14 cellular contexts compared by ENCODE assay signal in the genomic region with DNA sequence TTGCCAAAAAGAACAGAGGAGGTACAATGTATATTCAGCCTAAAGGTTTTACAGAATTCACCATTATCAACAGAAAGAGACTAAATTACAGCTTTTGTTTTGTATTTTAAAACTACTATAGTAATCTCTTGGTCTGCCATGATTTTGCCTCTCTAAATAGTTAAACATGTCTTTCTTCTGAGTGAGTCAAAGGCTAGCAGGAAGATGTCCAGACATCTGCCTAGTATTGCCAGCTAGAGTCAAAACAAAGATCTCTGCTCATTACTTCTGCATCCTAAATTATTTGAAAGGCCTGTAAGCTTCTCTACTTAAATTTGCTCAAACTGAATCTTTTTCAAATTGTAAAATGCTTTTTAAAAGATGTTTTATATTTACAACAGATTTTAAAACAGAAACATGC. TPM values are rescaled to one million over a fixed set of nuclear protein-coding genes. Genes with fewer than 3 reads are reported as not detected.
A peak's percentile ranks its signal among the peaks of the same experiment; 100 is the strongest.
DNase-seq lines count a peak whose midpoint lies in the region; TF ChIP-seq lines count a peak whose summit lies in the region.
"Had no signal": no experiment of that assay in that cellular context is flagged by ENCODE, and none has a peak within 500 bp of the region (broad histone marks: within the 10 kb centered on the region; RNA-seq: fewer than 3 reads in every experiment).

No MANE protein-coding gene starts in this region.

- intact Hi-C loops in PC-9 (cut with micrococcal nuclease; ENCODE audit: unreplicated experiment), result no loop called here

- H4K91ac ChIP-seq in mesenchymal stem cell (ENCODE audit: low read length), result no peak overlapping the region

- H3K36me3 ChIP-seq in PC-9 (ENCODE audit: low read depth) (peaks cover 95% of the 10 kb centered on the region), mesenchymal stem cell (ENCODE audit: control insufficient read depth in 1 of 2, insufficient read depth in 2 of 2, low read depth in 1 of 2, low read length in 2 of 2) (peaks cover 6 to 65% of the 10 kb centered on the region in 2 experiments)

- no peak for TF ChIP-seq CTCF in PC-9 (conservative IDR thresholded peaks at IDR 0.05)
- TF ChIP-seq CTCF in chondrocyte (IDR thresholded peaks at IDR 0.05), result no peak
- TF ChIP-seq CTCF in GM10266 (IDR thresholded peaks at IDR 0.05; ENCODE audit: control insufficient read depth, insufficient read depth, low read depth, missing control alignments), result no peak

- H3K4me3 Mint-ChIP-seq in T-helper 1 cell treated with Interleukin-12 subunit alpha and Interleukin-12 subunit beta and Interleukin-4 antibody, amounts not matched to agents 30 μg/mL and 1 μg/mL, for 36 hours, result no peak overlapping the region
- H3K4me3 Mint-ChIP-seq in chondrocyte (ENCODE audit: unreplicated experiment), result no peak overlapping the region

- H2BK120ac ChIP-seq in mesenchymal stem cell (ENCODE audit: low read depth, low read length), result no peak overlapping the region

- no peaks in the 10 kb centered on the region for H3K27me3 Mint-ChIP-seq in T-helper 1 cell treated with Interleukin-12 subunit alpha and Interleukin-12 subunit beta and Interleukin-4 antibody, amounts not matched to agents 30 μg/mL and 1 μg/mL, for 36 hours (ENCODE audit: low read depth)
- no peaks in the 10 kb centered on the region for H3K27me3 Mint-ChIP-seq in chondrocyte (ENCODE audit: low read depth)

- POLR2A ChIA-PET in PC-9 (lab: Charles Lee; ENCODE audit: unreplicated experiment), result no interaction called here

- no peaks in the 10 kb centered on the region; the same call in 1 of the 2 replicates for H4K20me1 ChIP-seq in PC-9 (ENCODE audit: insufficient read depth)

- H3K27me3 ChIP-seq in PC-9 (ENCODE audit: insufficient read depth, low read depth) (no peaks in the 10 kb centered on the region), mesenchymal stem cell (ENCODE audit: control insufficient read depth in 1 of 2, insufficient read depth in 1 of 2, low read length in 2 of 2) (no peaks in the 10 kb centered on the region)
- H3K27me3 ChIP-seq: pancreas, upper lobe of left lung had no signal

- H2BK15ac ChIP-seq in mesenchymal stem cell (ENCODE audit: low read depth, poor library complexity, severe bottlenecking), result no peak overlapping the region

- no peaks in the 10 kb centered on the region for H3K9me2 ChIP-seq in PC-9 (ENCODE audit: insufficient read depth)

- peak overlapping the region; percentile 21; the same call in 1 of the 2 replicates for H3K27ac ChIP-seq in PC-9
- H3K27ac ChIP-seq in mesenchymal stem cell (ENCODE audit: low read length, poor library complexity, severe bottlenecking), result peak overlapping the region; percentile 52
- H3K27ac ChIP-seq: 22Rv1, pancreas had no signal

- peaks cover 66% of the 10 kb centered on the region for H3K79me2 ChIP-seq in PC-9 (ENCODE audit: low read depth)

- peak overlapping the region; percentile 46 for H3K9ac ChIP-seq in mesenchymal stem cell (ENCODE audit: low read length)

- H2AK5ac ChIP-seq in mesenchymal stem cell (ENCODE audit: low read length, severe bottlenecking), result no peak overlapping the region

- H3K4ac ChIP-seq in mesenchymal stem cell (ENCODE audit: low read depth in 1 of 2, low read length in 2 of 2), result no peak overlapping the region

- H3K79me1 ChIP-seq in mesenchymal stem cell (replicated peaks; ENCODE audit: low read length, poor library complexity, severe bottlenecking), result peaks cover 11% of the 10 kb centered on the region

- H3K36me3 Mint-ChIP-seq in T-helper 1 cell treated with Interleukin-12 subunit alpha and Interleukin-12 subunit beta and Interleukin-4 antibody, amounts not matched to agents 30 μg/mL and 1 μg/mL, for 36 hours (ENCODE audit: low read depth), result peaks cover 64% of the 10 kb centered on the region
- H3K36me3 Mint-ChIP-seq in chondrocyte (ENCODE audit: low read depth), result peaks cover 32% of the 10 kb centered on the region

- no peak overlapping the region for H2BK5ac ChIP-seq in mesenchymal stem cell (ENCODE audit: low read depth, low read length, poor library complexity, severe bottlenecking)

- H3K4me2 ChIP-seq in PC-9, result no peak overlapping the region
- H3K4me2 ChIP-seq in mesenchymal stem cell (ENCODE audit: low read length, poor library complexity, severe bottlenecking), result no peak overlapping the region

- peaks cover 5% of the 10 kb centered on the region; the same call in 1 of the 2 replicates for H3F3A ChIP-seq in PC-9 (ENCODE audit: insufficient read depth, low read depth)

- DNase-seq in T-helper 1 cell (no peak), PC-9 (no peak), chondrocyte (ENCODE audit: low spot score) (no peak), mesenchymal stem cell (peak; percentile 15), GM10266 (ENCODE audit: extremely low spot score) (no peak), Kasumi-1 (lab: John Stamatoyannopoulos, UW) (no peak)
- no peak for DNase-seq in stimulated activated CD4-positive, alpha-beta T cell treated with anti-CD3 and anti-CD28 coated beads, Interleukin-2, amount 100 ng/mL, for 24 hours
- DNase-seq: aorta, NCI-H1436 treated with DMSO at 0.1 percent for 48 hours, NCI-H446 treated with DMSO at 0.1 percent for 48 hours, pancreas, upper lobe of left lung had no signal

- no TSS peak for BruUV-seq in PC-9 (replicated peaks; lab: Mats Ljungman, UMichigan)

- no peak overlapping the region for H2BK12ac ChIP-seq in mesenchymal stem cell (ENCODE audit: low read length in 2 of 2)

- CTCF ChIA-PET in PC-9 (lab: Charles Lee), result no interaction called here

- peaks cover 49% of the 10 kb centered on the region for H3K4me1 Mint-ChIP-seq in T-helper 1 cell treated with Interleukin-12 subunit alpha and Interleukin-12 subunit beta and Interleukin-4 antibody, amounts not matched to agents 30 μg/mL and 1 μg/mL, for 36 hours (ENCODE audit: low read depth)
- H3K4me1 Mint-ChIP-seq in chondrocyte (ENCODE audit: low read depth), result peaks cover 63% of the 10 kb centered on the region

- H3K14ac ChIP-seq in mesenchymal stem cell (ENCODE audit: low read length in 2 of 2), result no peak overlapping the region

- no peak overlapping the region for H4K8ac ChIP-seq in mesenchymal stem cell (ENCODE audit: low read length)

- no peaks in the 10 kb centered on the region for H3K9me3 Mint-ChIP-seq in T-helper 1 cell treated with Interleukin-12 subunit alpha and Interleukin-12 subunit beta and Interleukin-4 antibody, amounts not matched to agents 30 μg/mL and 1 μg/mL, for 36 hours
- H3K9me3 Mint-ChIP-seq in chondrocyte (ENCODE audit: low read depth), result no peaks in the 10 kb centered on the region

- H3K27ac Mint-ChIP-seq in T-helper 1 cell treated with Interleukin-12 subunit alpha and Interleukin-12 subunit beta and Interleukin-4 antibody, amounts not matched to agents 30 μg/mL and 1 μg/mL, for 36 hours, result peak overlapping the region; percentile 39
- peak overlapping the region; percentile 80 for H3K27ac Mint-ChIP-seq in chondrocyte (ENCODE audit: unreplicated experiment)

- no peak overlapping the region for H3K23ac ChIP-seq in mesenchymal stem cell (ENCODE audit: low read length in 2 of 2)

- H2AFZ ChIP-seq in PC-9 (no peak overlapping the region), mesenchymal stem cell (ENCODE audit: low read depth, low read length) (no peak overlapping the region)

- no peak overlapping the region for H3K4me3 ChIP-seq in PC-9
- no peak overlapping the region for H3K4me3 ChIP-seq in mesenchymal stem cell (ENCODE audit: insufficient read depth in 1 of 2, low read depth in 1 of 2, low read length in 2 of 2)
- H3K4me3 ChIP-seq: pancreas, upper lobe of left lung had no signal

- no peak overlapping the region for H3K18ac ChIP-seq in mesenchymal stem cell (ENCODE audit: low read depth in 1 of 2, low read length in 2 of 2)

- H3K4me1 ChIP-seq in PC-9 (replicated peaks; ENCODE audit: insufficient read depth) (0 out of 2 replicates have a peak, but pooled peaks cover 6% of the 10 kb centered on the region), mesenchymal stem cell (ENCODE audit: control insufficient read depth, insufficient read depth, low read depth, low read length) (peaks cover 2% of the 10 kb centered on the region)

- H3K9me3 ChIP-seq in PC-9 (ENCODE audit: insufficient read depth, low read depth) (no peaks in the 10 kb centered on the region), mesenchymal stem cell (ENCODE audit: control insufficient read depth, low read length) (no peaks in the 10 kb centered on the region)
- H3K9me3 ChIP-seq: pancreas, upper lobe of left lung had no signal

RNA-seq across cellular contexts. Expression of gene ASF1A, which starts 8.8 kb away (rescaled TPM):
- 25.7 and 39.5 TPM in 2 replicates for total RNA-seq in PC-9 (2021)
- total RNA-seq in chondrocyte, result 18.5 to 28.6 TPM (median 18.7 TPM) in 3 replicates
- polyA plus RNA-seq in mesenchymal stem cell (2013, experiment 1 of 2), result 18.2 TPM
- polyA plus RNA-seq in mesenchymal stem cell (2013, experiment 2 of 2), result 19.3 TPM

RNA-seq across cellular contexts. Expression of gene MCM9, which starts 32.2 kb away (rescaled TPM):
- total RNA-seq in PC-9 (2021), result 14.4 and 18.1 TPM in 2 replicates
- total RNA-seq in chondrocyte, result 9.9 to 14.1 TPM (median 11.1 TPM) in 3 replicates
- 2.9 TPM for polyA plus RNA-seq in mesenchymal stem cell (2013, experiment 1 of 2)
- 3.1 TPM for polyA plus RNA-seq in mesenchymal stem cell (2013, experiment 2 of 2)
